20 cellular contexts compared by ENCODE assay signal in the genomic region with DNA sequence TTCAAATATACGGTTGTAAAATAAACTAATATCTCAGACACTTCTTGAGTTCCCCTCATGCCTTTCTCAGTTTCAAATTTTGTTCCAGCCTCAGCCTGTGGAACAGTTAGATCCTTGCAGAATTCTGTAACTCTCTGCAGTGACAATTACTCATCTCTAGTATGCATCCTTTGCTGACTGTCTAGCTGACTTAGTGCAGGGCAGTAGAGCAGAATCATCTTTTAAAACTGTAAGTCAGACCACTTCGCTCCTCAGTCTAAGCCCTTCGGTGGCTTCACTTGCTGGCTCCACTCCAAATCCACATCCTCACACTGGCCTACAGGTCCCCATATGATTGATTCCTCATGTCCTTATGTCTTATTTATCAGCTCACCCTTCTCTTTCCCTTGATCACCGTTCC.
"Had no signal": no experiment of that assay in that cellular context is flagged by ENCODE, and none has a peak within 500 bp of the region (broad histone marks: within the 10 kb centered on the region; RNA-seq: fewer than 3 reads in every experiment).

No MANE protein-coding gene starts in this region.

- H3K9me3 ChIP-seq: adrenal gland, ascending aorta, colonic mucosa, heart right ventricle, thyroid gland had no signal

- H3K36me3 ChIP-seq: adrenal gland, ascending aorta, colonic mucosa, heart right ventricle, thyroid gland had no signal

- H3K27me3 ChIP-seq: adrenal gland, ascending aorta, colonic mucosa, dorsolateral prefrontal cortex, heart right ventricle, thyroid gland had no signal

- ATAC-seq: activated CD4-positive, alpha-beta T cell treated with anti-CD3 and anti-CD28 coated beads for 36 hours; activated T-cell treated with anti-CD3 and anti-CD28 coated beads, Interleukin-2, amount 50 U/mL, for 4 hours; effector memory CD8-positive, alpha-beta T cell; heart right ventricle; left colon; stimulated activated naive CD8-positive, alpha-beta T cell treated with anti-CD3 and anti-CD28 coated beads, Interleukin-15, Interleukin-2, amounts not matched to agents 100 U/mL and 50 U/mL, for 24 hours had no signal

- H3K4me1 ChIP-seq: adrenal gland, ascending aorta, colonic mucosa, heart right ventricle, thyroid gland had no signal

- DNase-seq: activated B cell treated with CpG ODN at 0.5 μM for 24 hours; activated CD4-positive, alpha-beta T cell treated with anti-CD3 and anti-CD28 coated beads for 36 hours; activated CD4-positive, alpha-beta T cell treated with anti-CD3 and anti-CD28 coated beads, Interleukin-2, amount 50 U/mL, for 4 hours; activated CD8-positive, alpha-beta memory T cell treated with anti-CD3 and anti-CD28 coated beads, Interleukin-2, amount 50 U/mL, for 48 hours; activated naive CD4-positive, alpha-beta T cell; activated T-cell treated with anti-CD3 and anti-CD28 coated beads, Interleukin-2, amount 50 U/mL, for 4 hours; adrenal gland; colonic mucosa; dorsolateral prefrontal cortex; effector memory CD8-positive, alpha-beta T cell; heart right ventricle; left colon; naive B cell; stimulated activated CD4-positive, alpha-beta T cell treated with anti-CD3 and anti-CD28 coated beads, Interleukin-12 subunit alpha, Interleukin-12 subunit beta, amount 100 ng/mL, for 4 hours; stimulated activated CD4-positive, alpha-beta T cell treated with anti-CD3 and anti-CD28 coated beads, Interleukin-4, amount 100 ng/mL, for 4 hours; stimulated activated naive CD8-positive, alpha-beta T cell treated with anti-CD3 and anti-CD28 coated beads, Interleukin-15, Interleukin-2, amounts not matched to agents 100 U/mL and 50 U/mL, for 24 hours; substantia nigra; T1000; thyroid gland had no signal

- H3K27ac ChIP-seq: adrenal gland, ascending aorta, colonic mucosa, dorsolateral prefrontal cortex, heart right ventricle, thyroid gland had no signal

- H3K4me3 ChIP-seq: adrenal gland, ascending aorta, colonic mucosa, dorsolateral prefrontal cortex, heart right ventricle, thyroid gland had no signal
